ENCODE assay signal across 31 cellular contexts in the genomic region with DNA sequence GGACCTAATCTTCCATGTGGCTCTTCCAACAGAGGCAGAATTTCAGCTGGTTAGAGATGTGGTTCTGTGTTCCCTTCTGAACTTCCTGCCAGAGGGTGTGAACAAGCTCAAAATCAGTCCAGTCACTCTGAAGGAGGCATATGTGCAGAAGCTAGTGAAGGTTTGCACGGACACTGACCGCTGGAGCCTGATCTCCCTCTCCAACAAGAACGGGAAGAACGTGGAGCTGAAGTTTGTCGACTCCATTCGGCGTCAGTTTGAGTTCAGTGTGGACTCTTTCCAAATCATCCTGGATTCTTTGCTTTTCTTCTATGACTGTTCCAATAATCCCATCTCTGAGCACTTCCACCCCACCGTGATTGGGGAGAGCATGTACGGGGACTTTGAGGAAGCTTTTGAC.
"Had no signal": no experiment of that assay in that cellular context is flagged by ENCODE, and none has a peak within 500 bp of the region (broad histone marks: within the 10 kb centered on the region; RNA-seq: fewer than 3 reads in every experiment).

No MANE protein-coding gene starts in this region.

- H3K36me3 ChIP-seq: brain microvascular endothelial cell, ovary, uterus had no signal

- H3K27me3 Mint-ChIP-seq: activated naive CD8-positive, alpha-beta T cell; stimulated activated naive CD8-positive, alpha-beta T cell treated with anti-CD3 and anti-CD28 coated beads, Interleukin-15, Interleukin-2, amounts not matched to agents 100 ng/mL and 50 ng/mL, for 24 hours; type B pancreatic cell had no signal

- ATAC-seq: activated T-cell treated with anti-CD3 and anti-CD28 coated beads, Interleukin-2, amount 50 U/mL, for 4 hours; esophagus mucosa had no signal

- H3K9me3 ChIP-seq: heart right ventricle, left ventricle myocardium inferior, neutrophil, ovary, psoas muscle, right atrium auricular region, spleen, thoracic aorta, uterus had no signal

- H3K4me1 ChIP-seq: right atrium auricular region, uterus had no signal

- H3K27me3 ChIP-seq: heart right ventricle, neutrophil, ovary, right atrium auricular region, spleen, uterus had no signal

- H3K36me3 Mint-ChIP-seq: type B pancreatic cell had no signal

- H3K27ac Mint-ChIP-seq: activated naive CD8-positive, alpha-beta T cell; activated T-helper 2 cell treated with anti-CD3 and anti-CD28 coated beads, Interferon-gamma antibody, Interleukin-2, Interleukin-4, amounts not matched to agents 10 μg/mL and 5 μg/mL and 100 μg/mL, durations not matched to agents 14 hours and 24 hours and 36 hours; endodermal cell; nephron progenitor cell; type B pancreatic cell had no signal

- H3K4me3 Mint-ChIP-seq: activated naive CD8-positive, alpha-beta T cell; activated T-cell treated with anti-CD3 and anti-CD28 coated beads, Interleukin-2, amount 50 U/mL, for 4 hours; endodermal cell; nephron progenitor cell; stimulated activated naive CD8-positive, alpha-beta T cell treated with anti-CD3 and anti-CD28 coated beads, Interleukin-15, Interleukin-2, amounts not matched to agents 100 ng/mL and 50 ng/mL, for 24 hours; type B pancreatic cell had no signal

- FAIRE-seq: TTC549 had no signal

- H3K4me3 ChIP-seq: heart right ventricle, left ventricle myocardium inferior, lung, ovary, psoas muscle, right atrium auricular region, SK-N-MC, spleen, thoracic aorta, uterus had no signal

- H3K9me3 Mint-ChIP-seq: activated T-cell treated with anti-CD3 and anti-CD28 coated beads, Interleukin-2, amount 50 U/mL, for 4 hours; activated T-helper 2 cell treated with anti-CD3 and anti-CD28 coated beads, Interferon-gamma antibody, Interleukin-2, Interleukin-4, amounts not matched to agents 10 μg/mL and 5 μg/mL and 100 μg/mL, durations not matched to agents 14 hours and 24 hours and 36 hours; endodermal cell; nephron progenitor cell; stimulated activated naive CD8-positive, alpha-beta T cell treated with anti-CD3 and anti-CD28 coated beads, Interleukin-15, Interleukin-2, amounts not matched to agents 100 ng/mL and 50 ng/mL, for 24 hours; type B pancreatic cell had no signal

- H3K27ac ChIP-seq: brain microvascular endothelial cell, heart right ventricle, left ventricle myocardium inferior, neutrophil, ovary, right atrium auricular region, SK-N-MC, thoracic aorta, uterus, VCaP had no signal

- DNase-seq: activated CD4-positive, alpha-beta T cell treated with anti-CD3 and anti-CD28 coated beads for 48 hours; activated CD4-positive, alpha-beta T cell treated with anti-CD3 and anti-CD28 coated beads, Interleukin-2, amount 50 U/mL, for 48 hours; activated CD8-positive, alpha-beta memory T cell treated with anti-CD3 and anti-CD28 coated beads, Interleukin-2, amount 50 U/mL, for 48 hours; activated T-cell treated with anti-CD3 and anti-CD28 coated beads, Interleukin-2, amount 50 U/mL, for 4 hours; aorta; brain microvascular endothelial cell; cortex of kidney; endodermal cell; foreskin fibroblast; heart right ventricle; left ventricle myocardium inferior; mesendoderm; nephron progenitor cell; ovary; psoas muscle; spleen; stimulated activated CD4-positive, alpha-beta T cell treated with anti-CD3 and anti-CD28 coated beads, Interleukin-2, amount 100 ng/mL, for 48 hours; T-helper 9 cell; uterus had no signal
